25 cellular contexts compared by ENCODE assay signal in genomic region chr13:73960474-73960873, GRCh38.
A peak's percentile ranks its signal among the peaks of the same experiment; 100 is the strongest.
DNase-seq lines count a peak whose midpoint lies in the region; ATAC-seq and TF ChIP-seq lines count a peak whose summit lies in the region.
"Had no signal": no experiment of that assay in that cellular context is flagged by ENCODE, and none has a peak within 500 bp of the region (broad histone marks: within the 10 kb centered on the region; RNA-seq: fewer than 3 reads in every experiment).

No MANE protein-coding gene starts in this region.

- no peaks in the 10 kb centered on the region for H4K20me1 ChIP-seq in DOHH2 (ENCODE audit: control insufficient read depth, insufficient read depth, low read depth, low read length)

- TF ChIP-seq CTCF in DOHH2 (IDR thresholded peaks at IDR 0.05; ENCODE audit: low read depth, low read length, poor library complexity, severe bottlenecking): no peak

- ATAC-seq in GM19372 (IDR thresholded peaks at IDR 0.05; ENCODE audit: low read depth, unreplicated experiment) (peak; percentile 88), HG02588 (IDR thresholded peaks at IDR 0.05; ENCODE audit: unreplicated experiment) (peak; percentile 63), HG03354 (IDR thresholded peaks at IDR 0.05; ENCODE audit: poor library complexity, severe bottlenecking, unreplicated experiment) (peak; percentile 62), HG02571 (IDR thresholded peaks at IDR 0.05; ENCODE audit: unreplicated experiment) (no peak)
- ATAC-seq: stimulated activated memory B cell treated with anti-CD40 and anti-IgM and Interleukin-4, amounts not matched to agents 10 μg/mL and 1 μg/mL and 100 μg/mL, for 72 hours had no signal

- H3K9me3 ChIP-seq in DOHH2 (ENCODE audit: control insufficient read depth, insufficient read depth, low read length): no peaks in the 10 kb centered on the region; the same call in 1 of the 2 replicates
- H3K9me3 ChIP-seq: SJSA1 had no signal

- no peaks in the 10 kb centered on the region for H3K27me3 ChIP-seq in DOHH2 (ENCODE audit: control insufficient read depth, low read length)
- H3K27me3 ChIP-seq: SJSA1 had no signal

- peaks cover 14% of the 10 kb centered on the region; the same call in 1 of the 2 replicates for H3K36me3 ChIP-seq in DOHH2 (ENCODE audit: control insufficient read depth, low read length)
- H3K36me3 ChIP-seq: SJSA1 had no signal

- peak overlapping the region; percentile 32 for H3K4me2 ChIP-seq in DOHH2 (ENCODE audit: low read length)

- H3K79me2 ChIP-seq in DOHH2 (ENCODE audit: control insufficient read depth, low read length): peaks cover 70% of the 10 kb centered on the region

- H3K9me2 ChIP-seq in DOHH2 (replicated peaks; ENCODE audit: control insufficient read depth, low read length): no peaks in the 10 kb centered on the region

- H3K4me1 ChIP-seq in DOHH2 (ENCODE audit: control insufficient read depth, low read length): peaks cover 89% of the 10 kb centered on the region
- H3K4me1 ChIP-seq: SJSA1 had no signal

- H3K4me3 ChIP-seq in DOHH2 (ENCODE audit: low read length): no peak overlapping the region
- H3K4me3 ChIP-seq: SJSA1 had no signal

- H3K27ac ChIP-seq in DOHH2 (ENCODE audit: low read depth, low read length): 0 out of 2 replicates have a peak overlapping the region, but pooled peaks have one; percentile 10
- H3K27ac ChIP-seq: SJSA1 had no signal

- no peak for DNase-seq in NCI-H345 (lab: John Stamatoyannopoulos, UW)
- DNase-seq in DMS 273 treated with DMSO at 0.1 percent for 48 hours (lab: John Stamatoyannopoulos, UW): no peak
- DNase-seq in globus pallidus (ENCODE audit: low spot score): no peak
- DNase-seq: activated CD4-positive, alpha-beta T cell treated with anti-CD3 and anti-CD28 coated beads for 1 hour; activated CD8-positive, alpha-beta memory T cell treated with anti-CD3 and anti-CD28 coated beads, Interleukin-2, amount 50 U/mL, for 4 hours; activated gamma-delta T cell treated with Interleukin-2 at 50 U/mL for 16 hours; aorta; CD4-positive, CD25-positive, alpha-beta regulatory T cell; endodermal cell; HCEC 1CT; hippocampal formation; IMR-90; kidney; mesenchymal stem cell; NCI-H2081 treated with DMSO at 0.1 percent for 48 hours; NCI-H526 treated with DMSO at 0.1 percent for 48 hours; T-helper 9 cell; trophoblast cell had no signal

- peaks cover 19% of the 10 kb centered on the region for H3F3A ChIP-seq in DOHH2 (ENCODE audit: control insufficient read depth, insufficient read depth)
